22 cellular contexts compared by ENCODE assay signal in genomic region chr1:185111873-185112272, GRCh38. TPM values are rescaled to one million over a fixed set of nuclear protein-coding genes. Genes with fewer than 3 reads are reported as not detected.
A peak's percentile ranks its signal among the peaks of the same experiment; 100 is the strongest.
DNase-seq lines count a peak whose midpoint lies in the region; ATAC-seq, FAIRE-seq and TF ChIP-seq lines count a peak whose summit lies in the region.
"Had no signal": no experiment of that assay in that cellular context is flagged by ENCODE, and none has a peak within 500 bp of the region (broad histone marks: within the 10 kb centered on the region; RNA-seq: fewer than 3 reads in every experiment).

No MANE protein-coding gene starts in this region.

- H3K27me3 ChIP-seq in IMR-90 (ENCODE audit: control insufficient read depth, insufficient read depth, low read length) (no peaks in the 10 kb centered on the region), PC-3 (ENCODE audit: low read length) (no peaks in the 10 kb centered on the region)
- H3K27me3 ChIP-seq: BLaER1 had no signal

- no peak overlapping the region for H4K8ac ChIP-seq in IMR-90 (ENCODE audit: low read depth in 2 of 2, low read length in 2 of 2)

- BruUV-seq in IMR-90 (replicated peaks; lab: Mats Ljungman, UMichigan) = no TSS peak
- no TSS peak for BruUV-seq in PC-3 (replicated peaks; lab: Mats Ljungman, UMichigan)

- H3K4me3 ChIP-seq in A549 = no peak overlapping the region
- H3K4me3 ChIP-seq in IMR-90 (ENCODE audit: insufficient read depth, low read depth, low read length) = no peak overlapping the region
- no peak overlapping the region for H3K4me3 ChIP-seq in PC-3 (ENCODE audit: low read length)
- H3K4me3 ChIP-seq: BLaER1, GM12878, GM23338 had no signal

- no peak overlapping the region for H2AFZ ChIP-seq in IMR-90 (replicated peaks; ENCODE audit: low read length, poor library complexity)
- H2AFZ ChIP-seq in PC-3 (ENCODE audit: low read length) = no peak overlapping the region
- H2AFZ ChIP-seq: GM23338 had no signal

- no peak for DNase-seq in A549 (ENCODE audit: low read depth in 1 of 2, low spot score in 1 of 2)
- no peak for DNase-seq in IMR-90
- DNase-seq in PC-3 = no peak
- DNase-seq in CD14-positive monocyte (ENCODE audit: low spot score) = no peak
- DNase-seq in activated gamma-delta T cell (lab: John Stamatoyannopoulos, UW) = no peak
- no peak for DNase-seq in AG20443 (ENCODE audit: low spot score)
- DNase-seq: 8988T; CD4-positive, alpha-beta T cell; CD8-positive, alpha-beta memory T cell; DMS 273 treated with DMSO at 0.1 percent for 48 hours; DMS79; EL; GDM1; H9 had no signal

- no peaks in the 10 kb centered on the region for H3K9me1 ChIP-seq in IMR-90 (ENCODE audit: insufficient read depth, low read length)

- in situ Hi-C loops in IMR-90 (cut with MboI; ENCODE audit: low sequenced_read_pairs) = no loop called here

- TF ChIP-seq RAD21 in A549 (conservative IDR thresholded peaks at IDR 0.05 in 1 of 2, IDR thresholded peaks at IDR 0.05 in 1 of 2) (no peak), IMR-90 (IDR thresholded peaks at IDR 0.05; ENCODE audit: low read length) (no peak)

- H3K4me1 Mint-ChIP-seq in CD14-positive monocyte = no peaks in the 10 kb centered on the region
- H3K4me1 Mint-ChIP-seq: B cell; CD8-positive, alpha-beta memory T cell; GM23338; H9 had no signal

- intact Hi-C loops in IMR-90 (cut with micrococcal nuclease) = no loop called here
- intact Hi-C loops in PC-3 (cut with micrococcal nuclease) = no loop called here
- intact Hi-C loops in CD14-positive monocyte (cut with micrococcal nuclease) = no loop called here

- ATAC-seq in A549 (no peak), IMR-90 (ENCODE audit: low read depth) (no peak), PC-3 (no peak)
- ATAC-seq: GM12878, GM23338, HCT116 had no signal

- H3K18ac ChIP-seq in IMR-90 (ENCODE audit: low read depth, low read length) = no peak overlapping the region

- H3K27me3 Mint-ChIP-seq in CD14-positive monocyte (ENCODE audit: low read depth in 3 of 3) = peaks cover 0 to 5% (median 0%) of the 10 kb centered on the region in 3 donors
- H3K27me3 Mint-ChIP-seq: B cell; CD4-positive, alpha-beta T cell had no signal

- H2BK5ac ChIP-seq in IMR-90 (ENCODE audit: low read depth, low read length, poor library complexity, severe bottlenecking) = no peak overlapping the region

- peak overlapping the region in 1 of 7 donors; percentile 8 for H3K27ac Mint-ChIP-seq in CD14-positive monocyte
- H3K27ac Mint-ChIP-seq: B cell; CD4-positive, alpha-beta T cell; CD8-positive, alpha-beta memory T cell; GM23338; H9 had no signal

- no peaks in the 10 kb centered on the region for H3K9me2 ChIP-seq in PC-3 (replicated peaks; ENCODE audit: low read length)

- H3K4me3 Mint-ChIP-seq in CD14-positive monocyte = no peak overlapping the region
- H3K4me3 Mint-ChIP-seq: B cell; CD4-positive, alpha-beta T cell; CD8-positive, alpha-beta memory T cell; GM23338; H9 had no signal

- peaks cover 15% of the 10 kb centered on the region; the same call in 1 of the 3 replicates for H3K9me3 ChIP-seq in A549
- H3K9me3 ChIP-seq in IMR-90 (ENCODE audit: control insufficient read depth, insufficient read depth, low read length) = peaks cover 10% of the 10 kb centered on the region
- no peaks in the 10 kb centered on the region for H3K9me3 ChIP-seq in PC-3 (ENCODE audit: low read length)

- no peak overlapping the region for H2BK20ac ChIP-seq in IMR-90 (ENCODE audit: low read depth, low read length)

- H3K9ac ChIP-seq in IMR-90 (ENCODE audit: low read depth, low read length) = no peak overlapping the region
- no peak overlapping the region for H3K9ac ChIP-seq in PC-3 (ENCODE audit: low read length)
- H3K9ac ChIP-seq: BLaER1 had no signal

- H3F3A ChIP-seq in PC-3 (ENCODE audit: low read length, unreplicated experiment) = no peaks in the 10 kb centered on the region

- H3K27ac ChIP-seq in A549 (no peak overlapping the region), IMR-90 (ENCODE audit: insufficient read depth, low read length) (no peak overlapping the region), PC-3 (ENCODE audit: low read length) (no peak overlapping the region)
- H3K27ac ChIP-seq: BLaER1, C4-2B had no signal

- H2AK5ac ChIP-seq in IMR-90 (ENCODE audit: low read depth, low read length) = no peak overlapping the region

- H3K79me1 ChIP-seq in IMR-90 (ENCODE audit: low read depth in 1 of 2, low read length in 2 of 2) = no peaks in the 10 kb centered on the region; a peak in 1 of 4 replicates

- peaks cover 8 to 12% of the 10 kb centered on the region in 2 donors for H3K36me3 Mint-ChIP-seq in CD14-positive monocyte

- CTCF ChIA-PET in A549 (lab: Yijun Ruan, JAX) (no interaction called here), IMR-90 (lab: Yijun Ruan, JAX) (no interaction called here), PC-3 (lab: Charles Lee) (no interaction called here)

- peaks cover 15 to 29% (median 18%) of the 10 kb centered on the region in 7 donors for H3K9me3 Mint-ChIP-seq in CD14-positive monocyte

- no peak overlapping the region for H3K4ac ChIP-seq in IMR-90 (ENCODE audit: low read depth, low read length)

- H4K20me1 ChIP-seq in IMR-90 (ENCODE audit: insufficient read depth, low read length) (no peaks in the 10 kb centered on the region), PC-3 (ENCODE audit: low read length) (no peaks in the 10 kb centered on the region)
- H4K20me1 ChIP-seq: BLaER1 had no signal

- no peak overlapping the region for H2BK120ac ChIP-seq in IMR-90 (ENCODE audit: low read depth, low read length)

- dilution Hi-C loops in IMR-90 (cut with HindIII; ENCODE audit: low sequenced_read_pairs, unreplicated experiment) = no loop called here

- H4K91ac ChIP-seq in IMR-90 (ENCODE audit: insufficient read depth, low read depth, low read length) = no peak overlapping the region

- TF ChIP-seq EP300 in A549 (IDR thresholded peaks at IDR 0.05) = no peak

- H2AK9ac ChIP-seq in IMR-90 (replicated peaks; ENCODE audit: low read depth, low read length, poor library complexity) = no peak overlapping the region

- H2BK15ac ChIP-seq in IMR-90 (ENCODE audit: low read depth, low read length) = no peak overlapping the region

- TF ChIP-seq POLR2A in A549 (IDR thresholded peaks at IDR 0.05; ENCODE audit: low read length) (no peak), IMR-90 (IDR thresholded peaks at IDR 0.05; ENCODE audit: low read depth, low read length) (no peak)

- TF ChIP-seq CTCF in A549 (IDR thresholded peaks at IDR 0.05) = no peak
- no peak for TF ChIP-seq CTCF in IMR-90 (conservative IDR thresholded peaks at IDR 0.05; ENCODE audit: low read depth, low read length)
- TF ChIP-seq CTCF in PC-3 (conservative IDR thresholded peaks at IDR 0.05; ENCODE audit: low read depth, low read length) = no peak
- no peak for TF ChIP-seq CTCF in CD14-positive monocyte (IDR thresholded peaks at IDR 0.05)

- H3K4me1 ChIP-seq in A549 (no peaks in the 10 kb centered on the region), IMR-90 (ENCODE audit: control insufficient read depth, insufficient read depth, low read length) (no peaks in the 10 kb centered on the region), PC-3 (ENCODE audit: insufficient read depth, low read length) (peaks cover 8% of the 10 kb centered on the region; the same call in 1 of the 2 replicates)
- H3K4me1 ChIP-seq: BLaER1 had no signal

- no peaks in the 10 kb centered on the region for H3K79me2 ChIP-seq in PC-3 (ENCODE audit: low read length)

- H3K36me3 ChIP-seq in IMR-90 (ENCODE audit: control insufficient read depth, insufficient read depth, low read length) (no peaks in the 10 kb centered on the region), PC-3 (ENCODE audit: low read depth, low read length) (no peaks in the 10 kb centered on the region)

- FAIRE-seq in A549 (lab: Jason Lieb, UNC) = no peak
- FAIRE-seq: D721Med, GM12878, GM18507 had no signal

- POLR2A ChIA-PET in A549 (lab: Yijun Ruan, JAX) (no interaction called here), IMR-90 (lab: Charles Lee; ENCODE audit: unreplicated experiment) (no interaction called here), PC-3 (lab: Charles Lee; ENCODE audit: unreplicated experiment) (no interaction called here)

- no peak overlapping the region for H3K14ac ChIP-seq in IMR-90 (replicated peaks; ENCODE audit: low read depth, low read length)

- no peak overlapping the region for H3K23ac ChIP-seq in IMR-90 (ENCODE audit: low read depth, low read length)

- H4K5ac ChIP-seq in IMR-90 (ENCODE audit: low read depth, low read length) = no peak overlapping the region

- H3K4me2 ChIP-seq in A549 (no peak overlapping the region), IMR-90 (ENCODE audit: low read depth, low read length) (no peak overlapping the region), PC-3 (ENCODE audit: low read length) (peak overlapping the region; percentile 15; the same call in 1 of the 2 replicates)
- H3K4me2 ChIP-seq: BLaER1, GM23338 had no signal

- H3K56ac ChIP-seq in IMR-90 (ENCODE audit: extremely low read depth, insufficient read depth, low read length) = no peak overlapping the region

TF ChIP-seq in A549, 52 proteins besides CTCF, POLR2A, EP300 and RAD21 (continues in another document):
- peak; percentile 77 for TF ChIP-seq MAFK (IDR thresholded peaks at IDR 0.05; ENCODE audit: partially characterized antibody)

TF ChIP-seq in IMR-90, 13 proteins besides CTCF, POLR2A, EP300 and RAD21 (continues in another document):
- TF ChIP-seq NFE2L2 (IDR thresholded peaks at IDR 0.05; ENCODE audit: low read depth, low read length) = no peak

RNA-seq across cellular contexts. Expression of gene TRMT1L, which starts 44.9 kb away (rescaled TPM):
- polyA plus RNA-seq in A549 (2011; rRNA removed) (45.1 and 52.4 TPM in 2 replicates), A549 (2017; fragmentation: RNase III; extraction: RNeasy Plus Mini Kit Qiagen cat#74134 plus additional on column Dnase treatment) (14.9 to 17.3 TPM (median 16.1 TPM) in 3 replicates), IMR-90 (2012; rRNA removed) (8.6 and 11.0 TPM in 2 replicates), CD14-positive monocyte (10 to 100 TPM in 1 of 2 donors, 1 to 10 TPM in 1; 5.0 to 11.5 TPM)
- polyA plus RNA-seq in A549 (2012; cell fraction: cytosol; rRNA removed) = 8.3 and 8.7 TPM in 2 replicates
- polyA plus RNA-seq in A549 (2012; cell fraction: nucleus; rRNA removed) = 4.8 and 5.6 TPM in 2 replicates
- 26.2 and 27.1 TPM in 2 replicates for polyA minus RNA-seq in A549 (2011; rRNA and poly(A)+ RNA removed)
- total RNA-seq in IMR-90 (2012; rRNA removed) (21.9 and 25.3 TPM in 2 replicates), PC-3 (2014; rRNA removed) (6.9 and 11.3 TPM in 2 replicates)
- 1.4 and 2.6 TPM in 2 replicates for polyA plus RNA-seq in IMR-90 (2012; cell fraction: cytosol; rRNA removed)
- 1.0 and 8.2 TPM in 2 replicates for polyA plus RNA-seq in IMR-90 (2012; cell fraction: nucleus; rRNA removed; ENCODE audit: low replicate concordance)

RNA-seq across cellular contexts. Expression of gene SWT1, which starts 45.1 kb away (rescaled TPM):
- 2.2 and 2.4 TPM in 2 replicates for polyA plus RNA-seq in A549 (2011; rRNA removed)
- 0.27 and 0.30 TPM in 2 replicates for polyA plus RNA-seq in A549 (2012; cell fraction: cytosol; rRNA removed)
- polyA plus RNA-seq in A549 (2012; cell fraction: nucleus; rRNA removed) = 0.24 and 0.31 TPM in 2 replicates
- polyA plus RNA-seq in A549 (2017; fragmentation: RNase III; extraction: RNeasy Plus Mini Kit Qiagen cat#74134 plus additional on column Dnase treatment) = 1.1 to 1.5 TPM (median 1.3 TPM) in 3 replicates
- polyA minus RNA-seq in A549 (2011; rRNA and poly(A)+ RNA removed) = 0.83 and 0.87 TPM in 2 replicates
- total RNA-seq in IMR-90 (2012; rRNA removed) = 2.7 and 4.2 TPM in 2 replicates
- 0.80 and 0.82 TPM in 2 replicates for polyA plus RNA-seq in IMR-90 (2012; rRNA removed)
- 0.11 and 0.18 TPM in 2 replicates for polyA plus RNA-seq in IMR-90 (2012; cell fraction: cytosol; rRNA removed)
- 0.14 and 2.0 TPM in 2 replicates for polyA plus RNA-seq in IMR-90 (2012; cell fraction: nucleus; rRNA removed; ENCODE audit: low replicate concordance)
- 0.69 and 1.5 TPM in 2 replicates for total RNA-seq in PC-3 (2014; rRNA removed)
- 1 to 10 TPM in 1 of 2 donors, under 1 TPM in 1; 0.89 to 1.7 TPM for polyA plus RNA-seq in CD14-positive monocyte
